Comparison of ENCODE assay signal across 1 cellular context in the genomic region with DNA sequence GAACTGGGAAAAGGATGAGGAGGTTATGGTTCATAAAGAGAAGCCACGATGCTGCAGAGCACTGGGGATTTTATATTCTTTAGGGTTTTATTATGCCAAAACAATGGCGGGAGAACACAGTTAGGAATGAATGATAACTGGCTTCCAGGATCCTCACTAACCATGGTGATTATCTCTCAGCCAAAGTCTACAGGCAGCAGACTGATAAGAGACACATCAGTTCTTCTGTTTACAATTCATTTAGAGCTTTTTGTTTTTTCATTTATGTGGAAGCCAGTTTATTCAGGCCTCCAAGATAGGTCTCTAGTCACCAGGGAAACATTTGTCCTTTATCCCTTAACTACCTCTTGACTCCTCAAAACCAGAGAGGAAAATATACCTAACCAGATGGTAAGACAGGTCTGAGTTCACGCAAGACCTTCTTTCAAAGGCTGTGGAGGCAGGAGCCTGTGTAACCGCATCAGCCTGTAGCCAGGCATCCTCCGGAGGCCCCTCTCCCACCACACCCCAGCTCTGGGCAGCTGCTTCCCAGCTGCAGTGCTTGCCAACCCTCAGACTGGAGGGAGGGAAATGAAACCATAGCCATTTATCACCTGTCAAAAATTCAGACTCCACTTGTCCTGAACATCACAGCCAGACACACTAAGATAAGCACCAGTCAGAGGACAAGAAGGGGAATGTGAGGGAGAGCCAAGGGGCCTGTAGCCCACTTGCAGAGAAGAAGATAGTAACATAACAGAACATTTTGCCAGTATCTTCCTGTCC.
A peak's percentile ranks its signal among the peaks of the same experiment; 100 is the strongest.
TF ChIP-seq lines count a peak whose summit lies in the region.

No MANE protein-coding gene starts in this region.

TF ChIP-seq in K562, 482 proteins besides CTCF, POLR2A, EP300 and RAD21 (continues in another document):
- TF ChIP-seq ILF3 (IDR thresholded peaks at IDR 0.05; ENCODE audit: borderline replicate concordance) (no peak), ZKSCAN1 (IDR thresholded peaks at IDR 0.05; ENCODE audit: low read depth, low read length) (no peak), ZNF695 (CRISPR knock-in tag; IDR thresholded peaks at IDR 0.05) (no peak), ZBTB17 (CRISPR knock-in tag; IDR thresholded peaks at IDR 0.05) (no peak), FOXJ2 (tag; IDR thresholded peaks at IDR 0.05) (peak; percentile 90), ZNF174 (CRISPR knock-in tag; IDR thresholded peaks at IDR 0.05) (no peak), ZBED1 (IDR thresholded peaks at IDR 0.05) (no peak), YY1 (IDR thresholded peaks at IDR 0.05; ENCODE audit: borderline replicate concordance in 1 of 3, control insufficient read depth in 1 of 3, extremely low read depth in 1 of 3, insufficient read depth in 3 of 3, insufficient read length in 1 of 3, insufficient replicate concordance in 2 of 3, low read depth in 1 of 3, low read length in 2 of 3) (no peak), ELF1 (tag; IDR thresholded peaks at IDR 0.05) (no peak), CHCHD3 (CRISPR knock-in tag; IDR thresholded peaks at IDR 0.05) (no peak), NR0B1 (IDR thresholded peaks at IDR 0.05; ENCODE audit: partially characterized antibody) (no peak), HDAC1 (IDR thresholded peaks at IDR 0.05) (no peak; a peak in 1 of 4 replicates), ATF3 (IDR thresholded peaks at IDR 0.05) (no peak), ATF3 (CRISPR knock-in tag; conservative IDR thresholded peaks at IDR 0.05) (no peak), E2F6 (IDR thresholded peaks at IDR 0.05; ENCODE audit: borderline replicate concordance in 1 of 2, extremely low read depth in 1 of 2, insufficient read depth in 1 of 2, insufficient read length in 1 of 2, low read depth in 1 of 2, low read length in 1 of 2, poor library complexity in 1 of 2, severe bottlenecking in 1 of 2) (no peak), JUND (IDR thresholded peaks at IDR 0.05; ENCODE audit: borderline replicate concordance, low read depth, low read length) (peak; percentile 57; the same call in 1 of the 2 replicates), JUND (tag; IDR thresholded peaks at IDR 0.05; ENCODE audit: borderline replicate concordance, low read depth, low read length) (no peak), ZNF165 (CRISPR knock-in tag; IDR thresholded peaks at IDR 0.05; ENCODE audit: borderline replicate concordance) (no peak), TRIM24 (IDR thresholded peaks at IDR 0.05) (peak in 1 of 2 experiments; percentile 12; a peak in 1 of 4 replicates), RFX5 (IDR thresholded peaks at IDR 0.05; ENCODE audit: low read depth, low read length) (no peak), CGGBP1 (CRISPR knock-in tag; IDR thresholded peaks at IDR 0.05) (no peak), ATF1 (CRISPR knock-in tag; IDR thresholded peaks at IDR 0.05) (no peak), ATF1 (tag; IDR thresholded peaks at IDR 0.05) (no peak), ZNF707 (CRISPR knock-in tag; conservative IDR thresholded peaks at IDR 0.05) (no peak), FOXP1 (CRISPR knock-in tag; IDR thresholded peaks at IDR 0.05) (no peak), POLR2AphosphoS5 (IDR thresholded peaks at IDR 0.05; ENCODE audit: control insufficient read depth, insufficient read depth, low read depth, low read length) (no peak), PRPF4 (IDR thresholded peaks at IDR 0.05; ENCODE audit: insufficient read depth, low read depth, low read length, poor library complexity, severe bottlenecking) (no peak), PTBP1 (IDR thresholded peaks at IDR 0.05; ENCODE audit: low read depth, low read length) (no peak), CXXC5 (CRISPR knock-in tag; IDR thresholded peaks at IDR 0.05) (no peak), NFE2L1 (tag; IDR thresholded peaks at IDR 0.05; ENCODE audit: borderline replicate concordance, low read depth) (no peak), TAF7 (tag; IDR thresholded peaks at IDR 0.05) (no peak), OTX1 (CRISPR knock-in tag; IDR thresholded peaks at IDR 0.05) (no peak), SAP30 (IDR thresholded peaks at IDR 0.05; ENCODE audit: borderline replicate concordance, insufficient read depth, low read depth, low read length, poor library complexity, severe bottlenecking) (no peak), HNRNPH1 (optimal IDR thresholded peaks at IDR 0.05; ENCODE audit: low read depth, low read length) (no peak), ARHGAP35 (IDR thresholded peaks at IDR 0.05; ENCODE audit: partially characterized antibody) (no peak), BCOR (IDR thresholded peaks at IDR 0.05) (no peak)
- TF ChIP-seq, protein P1, sequence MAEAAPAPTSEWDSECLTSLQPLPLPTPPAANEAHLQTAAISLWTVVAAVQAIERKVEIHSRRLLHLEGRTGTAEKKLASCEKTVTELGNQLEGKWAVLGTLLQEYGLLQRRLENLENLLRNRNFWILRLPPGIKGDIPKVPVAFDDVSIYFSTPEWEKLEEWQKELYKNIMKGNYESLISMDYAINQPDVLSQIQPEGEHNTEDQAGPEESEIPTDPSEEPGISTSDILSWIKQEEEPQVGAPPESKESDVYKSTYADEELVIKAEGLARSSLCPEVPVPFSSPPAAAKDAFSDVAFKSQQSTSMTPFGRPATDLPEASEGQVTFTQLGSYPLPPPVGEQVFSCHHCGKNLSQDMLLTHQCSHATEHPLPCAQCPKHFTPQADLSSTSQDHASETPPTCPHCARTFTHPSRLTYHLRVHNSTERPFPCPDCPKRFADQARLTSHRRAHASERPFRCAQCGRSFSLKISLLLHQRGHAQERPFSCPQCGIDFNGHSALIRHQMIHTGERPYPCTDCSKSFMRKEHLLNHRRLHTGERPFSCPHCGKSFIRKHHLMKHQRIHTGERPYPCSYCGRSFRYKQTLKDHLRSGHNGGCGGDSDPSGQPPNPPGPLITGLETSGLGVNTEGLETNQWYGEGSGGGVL (CRISPR knock-in tag; IDR thresholded peaks at IDR 0.05), result no peak
- TF ChIP-seq, protein P2, sequence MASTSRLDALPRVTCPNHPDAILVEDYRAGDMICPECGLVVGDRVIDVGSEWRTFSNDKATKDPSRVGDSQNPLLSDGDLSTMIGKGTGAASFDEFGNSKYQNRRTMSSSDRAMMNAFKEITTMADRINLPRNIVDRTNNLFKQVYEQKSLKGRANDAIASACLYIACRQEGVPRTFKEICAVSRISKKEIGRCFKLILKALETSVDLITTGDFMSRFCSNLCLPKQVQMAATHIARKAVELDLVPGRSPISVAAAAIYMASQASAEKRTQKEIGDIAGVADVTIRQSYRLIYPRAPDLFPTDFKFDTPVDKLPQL (IDR thresholded peaks at IDR 0.05; ENCODE audit: extremely low read depth, insufficient read length), result no peak
- TF ChIP-seq, protein P3, sequence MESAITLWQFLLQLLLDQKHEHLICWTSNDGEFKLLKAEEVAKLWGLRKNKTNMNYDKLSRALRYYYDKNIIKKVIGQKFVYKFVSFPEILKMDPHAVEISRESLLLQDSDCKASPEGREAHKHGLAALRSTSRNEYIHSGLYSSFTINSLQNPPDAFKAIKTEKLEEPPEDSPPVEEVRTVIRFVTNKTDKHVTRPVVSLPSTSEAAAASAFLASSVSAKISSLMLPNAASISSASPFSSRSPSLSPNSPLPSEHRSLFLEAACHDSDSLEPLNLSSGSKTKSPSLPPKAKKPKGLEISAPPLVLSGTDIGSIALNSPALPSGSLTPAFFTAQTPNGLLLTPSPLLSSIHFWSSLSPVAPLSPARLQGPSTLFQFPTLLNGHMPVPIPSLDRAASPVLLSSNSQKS (CRISPR knock-in tag; IDR thresholded peaks at IDR 0.05), result no peak
- TF ChIP-seq, protein P4, sequence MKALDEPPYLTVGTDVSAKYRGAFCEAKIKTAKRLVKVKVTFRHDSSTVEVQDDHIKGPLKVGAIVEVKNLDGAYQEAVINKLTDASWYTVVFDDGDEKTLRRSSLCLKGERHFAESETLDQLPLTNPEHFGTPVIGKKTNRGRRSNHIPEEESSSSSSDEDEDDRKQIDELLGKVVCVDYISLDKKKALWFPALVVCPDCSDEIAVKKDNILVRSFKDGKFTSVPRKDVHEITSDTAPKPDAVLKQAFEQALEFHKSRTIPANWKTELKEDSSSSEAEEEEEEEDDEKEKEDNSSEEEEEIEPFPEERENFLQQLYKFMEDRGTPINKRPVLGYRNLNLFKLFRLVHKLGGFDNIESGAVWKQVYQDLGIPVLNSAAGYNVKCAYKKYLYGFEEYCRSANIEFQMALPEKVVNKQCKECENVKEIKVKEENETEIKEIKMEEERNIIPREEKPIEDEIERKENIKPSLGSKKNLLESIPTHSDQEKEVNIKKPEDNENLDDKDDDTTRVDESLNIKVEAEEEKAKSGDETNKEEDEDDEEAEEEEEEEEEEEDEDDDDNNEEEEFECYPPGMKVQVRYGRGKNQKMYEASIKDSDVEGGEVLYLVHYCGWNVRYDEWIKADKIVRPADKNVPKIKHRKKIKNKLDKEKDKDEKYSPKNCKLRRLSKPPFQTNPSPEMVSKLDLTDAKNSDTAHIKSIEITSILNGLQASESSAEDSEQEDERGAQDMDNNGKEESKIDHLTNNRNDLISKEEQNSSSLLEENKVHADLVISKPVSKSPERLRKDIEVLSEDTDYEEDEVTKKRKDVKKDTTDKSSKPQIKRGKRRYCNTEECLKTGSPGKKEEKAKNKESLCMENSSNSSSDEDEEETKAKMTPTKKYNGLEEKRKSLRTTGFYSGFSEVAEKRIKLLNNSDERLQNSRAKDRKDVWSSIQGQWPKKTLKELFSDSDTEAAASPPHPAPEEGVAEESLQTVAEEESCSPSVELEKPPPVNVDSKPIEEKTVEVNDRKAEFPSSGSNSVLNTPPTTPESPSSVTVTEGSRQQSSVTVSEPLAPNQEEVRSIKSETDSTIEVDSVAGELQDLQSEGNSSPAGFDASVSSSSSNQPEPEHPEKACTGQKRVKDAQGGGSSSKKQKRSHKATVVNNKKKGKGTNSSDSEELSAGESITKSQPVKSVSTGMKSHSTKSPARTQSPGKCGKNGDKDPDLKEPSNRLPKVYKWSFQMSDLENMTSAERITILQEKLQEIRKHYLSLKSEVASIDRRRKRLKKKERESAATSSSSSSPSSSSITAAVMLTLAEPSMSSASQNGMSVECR (CRISPR knock-in tag; IDR thresholded peaks at IDR 0.05), result no peak
- TF ChIP-seq, protein P5, sequence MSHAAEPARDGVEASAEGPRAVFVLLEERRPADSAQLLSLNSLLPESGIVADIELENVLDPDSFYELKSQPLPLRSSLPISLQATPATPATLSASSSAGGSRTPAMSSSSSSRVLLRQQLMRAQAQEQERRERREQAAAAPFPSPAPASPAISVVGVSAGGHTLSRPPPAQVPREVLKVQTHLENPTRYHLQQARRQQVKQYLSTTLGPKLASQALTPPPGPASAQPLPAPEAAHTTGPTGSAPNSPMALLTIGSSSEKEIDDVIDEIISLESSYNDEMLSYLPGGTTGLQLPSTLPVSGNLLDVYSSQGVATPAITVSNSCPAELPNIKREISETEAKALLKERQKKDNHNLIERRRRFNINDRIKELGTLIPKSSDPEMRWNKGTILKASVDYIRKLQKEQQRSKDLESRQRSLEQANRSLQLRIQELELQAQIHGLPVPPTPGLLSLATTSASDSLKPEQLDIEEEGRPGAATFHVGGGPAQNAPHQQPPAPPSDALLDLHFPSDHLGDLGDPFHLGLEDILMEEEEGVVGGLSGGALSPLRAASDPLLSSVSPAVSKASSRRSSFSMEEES (CRISPR knock-in tag; IDR thresholded peaks at IDR 0.05), result no peak
- TF ChIP-seq, protein P6, sequence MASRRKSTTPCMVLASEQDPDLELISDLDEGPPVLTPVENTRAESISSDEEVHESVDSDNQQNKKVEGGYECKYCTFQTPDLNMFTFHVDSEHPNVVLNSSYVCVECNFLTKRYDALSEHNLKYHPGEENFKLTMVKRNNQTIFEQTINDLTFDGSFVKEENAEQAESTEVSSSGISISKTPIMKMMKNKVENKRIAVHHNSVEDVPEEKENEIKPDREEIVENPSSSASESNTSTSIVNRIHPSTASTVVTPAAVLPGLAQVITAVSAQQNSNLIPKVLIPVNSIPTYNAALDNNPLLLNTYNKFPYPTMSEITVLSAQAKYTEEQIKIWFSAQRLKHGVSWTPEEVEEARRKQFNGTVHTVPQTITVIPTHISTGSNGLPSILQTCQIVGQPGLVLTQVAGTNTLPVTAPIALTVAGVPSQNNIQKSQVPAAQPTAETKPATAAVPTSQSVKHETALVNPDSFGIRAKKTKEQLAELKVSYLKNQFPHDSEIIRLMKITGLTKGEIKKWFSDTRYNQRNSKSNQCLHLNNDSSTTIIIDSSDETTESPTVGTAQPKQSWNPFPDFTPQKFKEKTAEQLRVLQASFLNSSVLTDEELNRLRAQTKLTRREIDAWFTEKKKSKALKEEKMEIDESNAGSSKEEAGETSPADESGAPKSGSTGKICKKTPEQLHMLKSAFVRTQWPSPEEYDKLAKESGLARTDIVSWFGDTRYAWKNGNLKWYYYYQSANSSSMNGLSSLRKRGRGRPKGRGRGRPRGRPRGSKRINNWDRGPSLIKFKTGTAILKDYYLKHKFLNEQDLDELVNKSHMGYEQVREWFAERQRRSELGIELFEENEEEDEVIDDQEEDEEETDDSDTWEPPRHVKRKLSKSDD (conservative IDR thresholded peaks at IDR 0.05; ENCODE audit: low read length), result no peak
